Comparison of ENCODE assay signal across 1 cellular context in the genomic region with DNA sequence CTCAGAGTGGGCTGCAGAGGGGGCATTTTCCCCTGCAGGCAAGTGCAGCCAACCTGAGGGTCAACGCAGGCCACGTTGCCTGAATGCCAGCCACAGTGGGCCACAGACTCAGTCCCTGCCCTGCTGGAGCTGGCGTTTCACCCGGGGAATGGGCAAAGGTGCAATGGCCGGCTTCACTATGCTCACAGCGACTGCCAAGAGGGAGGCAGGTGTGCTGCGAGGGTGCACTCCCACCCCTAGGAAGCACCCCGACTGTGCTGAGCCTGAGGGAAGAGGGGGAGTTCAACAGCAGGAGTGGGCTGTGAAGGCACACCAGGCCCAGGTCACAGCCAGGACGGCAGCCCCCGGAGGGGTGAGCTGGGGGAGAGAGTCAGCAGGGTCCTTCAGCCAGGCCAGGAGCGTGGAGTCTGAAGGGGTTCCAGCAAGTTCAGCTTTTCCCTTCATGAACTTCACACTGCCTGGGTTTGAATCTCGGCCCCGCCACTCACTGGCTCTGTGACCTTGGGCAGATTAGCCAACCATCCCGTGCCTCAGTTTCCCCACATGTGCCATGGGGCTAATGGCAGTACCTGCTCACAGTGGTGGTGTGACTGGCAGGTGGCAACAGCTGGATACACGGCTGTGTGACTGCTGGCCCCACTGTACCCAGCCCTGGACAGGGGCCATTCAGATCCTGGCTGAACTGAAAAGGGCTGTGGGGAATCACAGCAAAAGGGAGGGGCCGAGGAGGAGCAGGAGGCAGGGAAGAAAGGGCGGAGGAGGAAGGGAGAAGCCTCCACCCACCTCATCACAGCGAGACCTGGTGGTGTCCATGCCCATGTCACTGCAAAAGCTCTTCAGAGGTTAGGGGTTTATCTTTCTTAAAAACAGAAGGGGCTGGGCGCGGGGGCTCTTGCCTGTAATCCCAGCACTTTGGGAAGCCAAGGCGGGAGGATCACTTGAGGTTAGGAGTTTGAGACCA.
TF ChIP-seq lines count a peak whose summit lies in the region.

No MANE protein-coding gene starts in this region.

TF ChIP-seq in HepG2, 621 proteins besides CTCF, POLR2A, EP300 and RAD21:
- TF ChIP-seq ZBTB33 (CRISPR knock-in tag; IDR thresholded peaks at IDR 0.05) (no peak), KAT2B (IDR thresholded peaks at IDR 0.05; ENCODE audit: borderline replicate concordance, low read depth, low read length) (no peak), TEAD3 (CRISPR knock-in tag; optimal IDR thresholded peaks at IDR 0.05; ENCODE audit: borderline replicate concordance) (no peak), ZNF800 (CRISPR knock-in tag; IDR thresholded peaks at IDR 0.05) (no peak), ADNP (CRISPR knock-in tag; IDR thresholded peaks at IDR 0.05) (no peak), NR1H2 (CRISPR knock-in tag; IDR thresholded peaks at IDR 0.05; ENCODE audit: borderline replicate concordance, low read depth) (no peak), JUN (CRISPR knock-in tag; IDR thresholded peaks at IDR 0.05) (no peak), HNRNPL (IDR thresholded peaks at IDR 0.05; ENCODE audit: low read depth, low read length) (0 out of 2 replicates have a peak, but pooled peaks have one; percentile 5), LCORL (IDR thresholded peaks at IDR 0.05) (no peak), LCORL (CRISPR knock-in tag; IDR thresholded peaks at IDR 0.05) (no peak), ZNF589 (CRISPR knock-in tag; conservative IDR thresholded peaks at IDR 0.05) (no peak), MZF1 (CRISPR knock-in tag; IDR thresholded peaks at IDR 0.05; ENCODE audit: borderline replicate concordance) (no peak), NR3C1 (CRISPR knock-in tag; IDR thresholded peaks at IDR 0.05) (no peak), ZNF770 (CRISPR knock-in tag; IDR thresholded peaks at IDR 0.05) (no peak), ARHGAP35 (CRISPR knock-in tag; IDR thresholded peaks at IDR 0.05; ENCODE audit: borderline replicate concordance) (0 out of 2 replicates have a peak, but pooled peaks have one; percentile 47)
- TF ChIP-seq, protein P1, sequence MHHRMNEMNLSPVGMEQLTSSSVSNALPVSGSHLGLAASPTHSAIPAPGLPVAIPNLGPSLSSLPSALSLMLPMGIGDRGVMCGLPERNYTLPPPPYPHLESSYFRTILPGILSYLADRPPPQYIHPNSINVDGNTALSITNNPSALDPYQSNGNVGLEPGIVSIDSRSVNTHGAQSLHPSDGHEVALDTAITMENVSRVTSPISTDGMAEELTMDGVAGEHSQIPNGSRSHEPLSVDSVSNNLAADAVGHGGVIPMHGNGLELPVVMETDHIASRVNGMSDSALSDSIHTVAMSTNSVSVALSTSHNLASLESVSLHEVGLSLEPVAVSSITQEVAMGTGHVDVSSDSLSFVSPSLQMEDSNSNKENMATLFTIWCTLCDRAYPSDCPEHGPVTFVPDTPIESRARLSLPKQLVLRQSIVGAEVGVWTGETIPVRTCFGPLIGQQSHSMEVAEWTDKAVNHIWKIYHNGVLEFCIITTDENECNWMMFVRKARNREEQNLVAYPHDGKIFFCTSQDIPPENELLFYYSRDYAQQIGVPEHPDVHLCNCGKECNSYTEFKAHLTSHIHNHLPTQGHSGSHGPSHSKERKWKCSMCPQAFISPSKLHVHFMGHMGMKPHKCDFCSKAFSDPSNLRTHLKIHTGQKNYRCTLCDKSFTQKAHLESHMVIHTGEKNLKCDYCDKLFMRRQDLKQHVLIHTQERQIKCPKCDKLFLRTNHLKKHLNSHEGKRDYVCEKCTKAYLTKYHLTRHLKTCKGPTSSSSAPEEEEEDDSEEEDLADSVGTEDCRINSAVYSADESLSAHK (CRISPR knock-in tag; IDR thresholded peaks at IDR 0.05; ENCODE audit: borderline replicate concordance), result no peak
- TF ChIP-seq, protein P2, sequence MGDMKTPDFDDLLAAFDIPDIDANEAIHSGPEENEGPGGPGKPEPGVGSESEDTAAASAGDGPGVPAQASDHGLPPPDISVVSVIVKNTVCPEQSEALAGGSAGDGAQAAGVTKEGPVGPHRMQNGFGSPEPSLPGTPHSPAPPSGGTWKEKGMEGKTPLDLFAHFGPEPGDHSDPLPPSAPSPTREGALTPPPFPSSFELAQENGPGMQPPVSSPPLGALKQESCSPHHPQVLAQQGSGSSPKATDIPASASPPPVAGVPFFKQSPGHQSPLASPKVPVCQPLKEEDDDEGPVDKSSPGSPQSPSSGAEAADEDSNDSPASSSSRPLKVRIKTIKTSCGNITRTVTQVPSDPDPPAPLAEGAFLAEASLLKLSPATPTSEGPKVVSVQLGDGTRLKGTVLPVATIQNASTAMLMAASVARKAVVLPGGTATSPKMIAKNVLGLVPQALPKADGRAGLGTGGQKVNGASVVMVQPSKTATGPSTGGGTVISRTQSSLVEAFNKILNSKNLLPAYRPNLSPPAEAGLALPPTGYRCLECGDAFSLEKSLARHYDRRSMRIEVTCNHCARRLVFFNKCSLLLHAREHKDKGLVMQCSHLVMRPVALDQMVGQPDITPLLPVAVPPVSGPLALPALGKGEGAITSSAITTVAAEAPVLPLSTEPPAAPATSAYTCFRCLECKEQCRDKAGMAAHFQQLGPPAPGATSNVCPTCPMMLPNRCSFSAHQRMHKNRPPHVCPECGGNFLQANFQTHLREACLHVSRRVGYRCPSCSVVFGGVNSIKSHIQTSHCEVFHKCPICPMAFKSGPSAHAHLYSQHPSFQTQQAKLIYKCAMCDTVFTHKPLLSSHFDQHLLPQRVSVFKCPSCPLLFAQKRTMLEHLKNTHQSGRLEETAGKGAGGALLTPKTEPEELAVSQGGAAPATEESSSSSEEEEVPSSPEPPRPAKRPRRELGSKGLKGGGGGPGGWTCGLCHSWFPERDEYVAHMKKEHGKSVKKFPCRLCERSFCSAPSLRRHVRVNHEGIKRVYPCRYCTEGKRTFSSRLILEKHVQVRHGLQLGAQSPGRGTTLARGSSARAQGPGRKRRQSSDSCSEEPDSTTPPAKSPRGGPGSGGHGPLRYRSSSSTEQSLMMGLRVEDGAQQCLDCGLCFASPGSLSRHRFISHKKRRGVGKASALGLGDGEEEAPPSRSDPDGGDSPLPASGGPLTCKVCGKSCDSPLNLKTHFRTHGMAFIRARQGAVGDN (CRISPR knock-in tag; IDR thresholded peaks at IDR 0.05), result peak; percentile 48
